26 cellular contexts compared by ENCODE assay signal in the genomic region with DNA sequence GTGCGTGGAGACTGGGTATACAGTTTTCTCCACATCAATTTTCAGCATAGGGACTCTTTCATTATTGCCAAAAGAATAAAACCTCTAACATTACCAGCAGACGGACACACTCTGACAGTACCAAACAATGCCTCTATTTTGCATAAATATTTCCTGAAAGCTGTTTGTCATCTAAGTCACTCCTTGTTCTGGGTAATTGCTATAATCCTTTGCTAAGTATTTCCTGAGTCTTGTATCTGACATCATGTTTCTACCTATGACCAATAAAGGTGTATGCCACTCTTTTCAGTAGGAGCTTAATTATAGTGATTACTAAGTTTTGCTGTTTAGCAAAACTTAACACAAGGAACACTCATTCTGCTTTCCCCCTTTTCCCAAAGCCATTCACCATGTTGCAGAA.
"Had no signal": no experiment of that assay in that cellular context is flagged by ENCODE, and none has a peak within 500 bp of the region (broad histone marks: within the 10 kb centered on the region; RNA-seq: fewer than 3 reads in every experiment).

No MANE protein-coding gene starts in this region.

- H3K27ac Mint-ChIP-seq: activated CD4-positive, alpha-beta memory T cell treated with anti-CD3 and anti-CD28 coated beads, Interleukin-2, amount 10 ng/mL, durations not matched to agents 7 days and 5 days; activated CD4-positive, alpha-beta T cell treated with anti-CD3 and anti-CD28 coated beads, Interleukin-2, amount 10 ng/mL, durations not matched to agents 7 days and 5 days; activated naive CD4-positive, alpha-beta T cell treated with anti-CD3 and anti-CD28 coated beads, Interleukin-2, amount 10 ng/mL, durations not matched to agents 7 days and 5 days; activated naive CD4-positive, alpha-beta T cell treated with anti-CD3 and anti-CD28 coated beads, Interleukin-2, amount 50 U/mL, for 72 hours; activated naive CD8-positive, alpha-beta T cell treated with anti-CD3 and anti-CD28 coated beads, Interleukin-2, amount 10 ng/mL, durations not matched to agents 7 days and 5 days; activated T-cell treated with anti-CD3 and anti-CD28 coated beads, Interleukin-2, amount 50 U/mL, for 24 hours; activated T-cell treated with anti-CD3 and anti-CD28 coated beads, Interleukin-2, amount 50 U/mL, for 72 hours; brain; dendritic cell treated with granulocyte-macrophage colony-stimulating factor and Interleukin-4, amounts not matched to agents 40 ng/mL and 50 ng/mL, for 4 days; endodermal cell had no signal

- ATAC-seq: activated naive CD4-positive, alpha-beta T cell treated with anti-CD3 and anti-CD28 coated beads, Interleukin-2, amount 50 U/mL, for 72 hours; activated T-cell treated with anti-CD3 and anti-CD28 coated beads, Interleukin-2, amount 50 U/mL, for 72 hours had no signal

- H3K4me1 Mint-ChIP-seq: activated CD4-positive, alpha-beta memory T cell treated with anti-CD3 and anti-CD28 coated beads, Interleukin-2, amount 10 ng/mL, durations not matched to agents 7 days and 5 days; activated CD4-positive, alpha-beta T cell treated with anti-CD3 and anti-CD28 coated beads, Interleukin-2, amount 10 ng/mL, durations not matched to agents 7 days and 5 days; activated naive CD4-positive, alpha-beta T cell treated with anti-CD3 and anti-CD28 coated beads, Interleukin-2, amount 10 ng/mL, durations not matched to agents 7 days and 5 days; activated naive CD8-positive, alpha-beta T cell treated with anti-CD3 and anti-CD28 coated beads, Interleukin-2, amount 10 ng/mL, durations not matched to agents 7 days and 5 days; central memory CD8-positive, alpha-beta T cell; endodermal cell had no signal

- H3K27ac ChIP-seq: ascending aorta, coronary artery, dorsolateral prefrontal cortex had no signal

- H3K27me3 Mint-ChIP-seq: activated CD4-positive, alpha-beta memory T cell treated with anti-CD3 and anti-CD28 coated beads, Interleukin-2, amount 10 ng/mL, durations not matched to agents 7 days and 5 days; activated CD4-positive, alpha-beta T cell treated with anti-CD3 and anti-CD28 coated beads, Interleukin-2, amount 10 ng/mL, durations not matched to agents 7 days and 5 days; activated naive CD4-positive, alpha-beta T cell treated with anti-CD3 and anti-CD28 coated beads, Interleukin-2, amount 10 ng/mL, durations not matched to agents 7 days and 5 days; activated naive CD8-positive, alpha-beta T cell treated with anti-CD3 and anti-CD28 coated beads, Interleukin-2, amount 10 ng/mL, durations not matched to agents 7 days and 5 days; activated T-cell treated with anti-CD3 and anti-CD28 coated beads, Interleukin-2, amount 50 U/mL, for 24 hours; brain; central memory CD8-positive, alpha-beta T cell; dendritic cell treated with granulocyte-macrophage colony-stimulating factor and Interleukin-4, amounts not matched to agents 40 ng/mL and 50 ng/mL, for 4 days had no signal

- H3K27me3 ChIP-seq: ascending aorta, dorsolateral prefrontal cortex had no signal

- H3K4me3 Mint-ChIP-seq: activated CD4-positive, alpha-beta memory T cell treated with anti-CD3 and anti-CD28 coated beads, Interleukin-2, amount 10 ng/mL, durations not matched to agents 7 days and 5 days; activated CD4-positive, alpha-beta T cell treated with anti-CD3 and anti-CD28 coated beads, Interleukin-2, amount 10 ng/mL, durations not matched to agents 7 days and 5 days; activated naive CD4-positive, alpha-beta T cell treated with anti-CD3 and anti-CD28 coated beads, Interleukin-2, amount 10 ng/mL, durations not matched to agents 7 days and 5 days; activated naive CD8-positive, alpha-beta T cell treated with anti-CD3 and anti-CD28 coated beads, Interleukin-2, amount 10 ng/mL, durations not matched to agents 7 days and 5 days; activated T-cell treated with anti-CD3 and anti-CD28 coated beads, Interleukin-2, amount 50 U/mL, for 24 hours; activated T-cell treated with anti-CD3 and anti-CD28 coated beads, Interleukin-2, amount 50 U/mL, for 72 hours; brain; central memory CD8-positive, alpha-beta T cell; dendritic cell treated with granulocyte-macrophage colony-stimulating factor and Interleukin-4, amounts not matched to agents 40 ng/mL and 50 ng/mL, for 4 days; endodermal cell had no signal

- H3K4me1 ChIP-seq: ascending aorta had no signal

- DNase-seq: activated CD4-positive, alpha-beta memory T cell treated with anti-CD3 and anti-CD28 coated beads, Interleukin-2, amount 10 ng/mL, durations not matched to agents 7 days and 5 days; activated CD4-positive, alpha-beta T cell treated with anti-CD3 and anti-CD28 coated beads for 1 hour; activated CD4-positive, alpha-beta T cell treated with anti-CD3 and anti-CD28 coated beads for 4 hours; activated CD4-positive, alpha-beta T cell treated with anti-CD3 and anti-CD28 coated beads, Interleukin-2, amount 10 ng/mL, durations not matched to agents 7 days and 5 days; activated CD4-positive, alpha-beta T cell treated with anti-CD3 and anti-CD28 coated beads, Interleukin-2, amount 50 U/mL, for 4 hours; activated CD8-positive, alpha-beta memory T cell treated with anti-CD3 and anti-CD28 coated beads, Interleukin-2, amount 50 U/mL, for 48 hours; activated gamma-delta T cell; activated naive CD4-positive, alpha-beta T cell; activated naive CD4-positive, alpha-beta T cell treated with anti-CD3 and anti-CD28 coated beads, Interleukin-2, amount 10 ng/mL, durations not matched to agents 7 days and 5 days; activated naive CD8-positive, alpha-beta T cell treated with anti-CD3 and anti-CD28 coated beads, Interleukin-2, amount 10 ng/mL, durations not matched to agents 7 days and 5 days; activated T-cell treated with anti-CD3 and anti-CD28 coated beads for 4 hours; activated T-cell treated with anti-CD3 and anti-CD28 coated beads, Interleukin-2, amount 50 U/mL, for 24 hours; activated T-cell treated with anti-CD3 and anti-CD28 coated beads, Interleukin-2, amount 50 U/mL, for 72 hours; dorsolateral prefrontal cortex; effector memory CD4-positive, alpha-beta T cell; endodermal cell; foreskin fibroblast; head of caudate nucleus; hippocampal formation; T-helper 2 cell had no signal

- H3K4me3 ChIP-seq: ascending aorta, coronary artery, dorsolateral prefrontal cortex had no signal

- H3K36me3 Mint-ChIP-seq: activated naive CD4-positive, alpha-beta T cell treated with anti-CD3 and anti-CD28 coated beads, Interleukin-2, amount 10 ng/mL, durations not matched to agents 7 days and 5 days; activated naive CD4-positive, alpha-beta T cell treated with anti-CD3 and anti-CD28 coated beads, Interleukin-2, amount 50 U/mL, for 72 hours; activated naive CD8-positive, alpha-beta T cell treated with anti-CD3 and anti-CD28 coated beads, Interleukin-2, amount 10 ng/mL, durations not matched to agents 7 days and 5 days; brain had no signal

- H3K36me3 ChIP-seq: ascending aorta had no signal

- H3K9me3 ChIP-seq: ascending aorta had no signal

- H3K9me3 Mint-ChIP-seq: activated CD4-positive, alpha-beta memory T cell treated with anti-CD3 and anti-CD28 coated beads, Interleukin-2, amount 10 ng/mL, durations not matched to agents 7 days and 5 days; activated CD4-positive, alpha-beta T cell treated with anti-CD3 and anti-CD28 coated beads, Interleukin-2, amount 10 ng/mL, durations not matched to agents 7 days and 5 days; activated T-cell treated with anti-CD3 and anti-CD28 coated beads, Interleukin-2, amount 50 U/mL, for 24 hours; central memory CD8-positive, alpha-beta T cell; dendritic cell treated with granulocyte-macrophage colony-stimulating factor and Interleukin-4, amounts not matched to agents 40 ng/mL and 50 ng/mL, for 4 days had no signal
